15 cellular contexts compared by ENCODE assay signal in the genomic region with DNA sequence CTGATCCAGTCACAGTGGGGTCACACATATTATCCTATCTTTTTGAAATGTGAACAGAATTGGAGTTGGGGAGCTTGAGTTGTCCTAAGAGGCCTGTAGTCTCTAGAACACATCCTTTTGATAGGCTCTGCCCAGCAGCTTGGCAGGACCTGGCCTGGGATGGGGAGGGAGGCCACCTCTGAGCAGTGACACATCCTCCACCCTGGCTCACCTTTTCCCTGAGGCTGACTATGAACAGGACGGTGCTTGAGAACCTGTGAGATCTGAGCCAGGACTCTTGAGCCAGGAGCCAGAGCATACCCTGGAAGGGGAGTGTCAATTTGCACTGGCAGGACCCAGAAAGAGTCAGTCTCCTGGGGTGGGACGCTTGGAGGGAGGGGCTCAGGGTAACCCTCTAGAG. TPM values are rescaled to one million over a fixed set of nuclear protein-coding genes. Genes with fewer than 3 reads are reported as not detected.
DNase-seq lines count a peak whose midpoint lies in the region; ATAC-seq and TF ChIP-seq lines count a peak whose summit lies in the region.
"Had no signal": no experiment of that assay in that cellular context is flagged by ENCODE, and none has a peak within 500 bp of the region (broad histone marks: within the 10 kb centered on the region; RNA-seq: fewer than 3 reads in every experiment).

No MANE protein-coding gene starts in this region.

- peaks cover 42% of the 10 kb centered on the region for H3K27me3 ChIP-seq in endodermal cell (ENCODE audit: control insufficient read depth, insufficient read depth, low read length, poor library complexity, severe bottlenecking)

- no peaks in the 10 kb centered on the region for H3K36me3 Mint-ChIP-seq in endodermal cell (ENCODE audit: low read depth)
- H3K36me3 Mint-ChIP-seq in activated CD4-positive, alpha-beta T cell treated with anti-CD3 and anti-CD28 coated beads, Interleukin-2, amount 10 ng/mL, durations not matched to agents 7 days and 5 days (ENCODE audit: low read depth), result no peaks in the 10 kb centered on the region
- H3K36me3 Mint-ChIP-seq: CD8-positive, alpha-beta memory T cell had no signal

- H3K4me1 Mint-ChIP-seq in endodermal cell, result peaks cover 11% of the 10 kb centered on the region
- no peaks in the 10 kb centered on the region for H3K4me1 Mint-ChIP-seq in activated CD4-positive, alpha-beta T cell treated with anti-CD3 and anti-CD28 coated beads, Interleukin-2, amount 10 ng/mL, durations not matched to agents 7 days and 5 days

- no peak for TF ChIP-seq CTCF in endodermal cell (conservative IDR thresholded peaks at IDR 0.05)

- H3K27me3 Mint-ChIP-seq in endodermal cell (ENCODE audit: insufficient read depth), result peaks cover 54% of the 10 kb centered on the region
- H3K27me3 Mint-ChIP-seq in activated CD4-positive, alpha-beta T cell treated with anti-CD3 and anti-CD28 coated beads, Interleukin-2, amount 10 ng/mL, durations not matched to agents 7 days and 5 days, result peaks cover 17% of the 10 kb centered on the region

- WGBS in endodermal cell (ENCODE audit: insufficient coverage in 1 of 2, insufficient read length in 1 of 2), 2 experiments, result 50 to 54% methylated on average over 1 to 2 of the region's 2 CpGs

- no peaks in the 10 kb centered on the region for H3K9me3 Mint-ChIP-seq in endodermal cell
- H3K9me3 Mint-ChIP-seq in activated CD4-positive, alpha-beta T cell treated with anti-CD3 and anti-CD28 coated beads, Interleukin-2, amount 10 ng/mL, durations not matched to agents 7 days and 5 days, result no peaks in the 10 kb centered on the region
- H3K9me3 Mint-ChIP-seq: CD8-positive, alpha-beta memory T cell had no signal

- H3K27ac Mint-ChIP-seq in endodermal cell, result no peak overlapping the region
- no peak overlapping the region for H3K27ac Mint-ChIP-seq in activated CD4-positive, alpha-beta T cell treated with anti-CD3 and anti-CD28 coated beads, Interleukin-2, amount 10 ng/mL, durations not matched to agents 7 days and 5 days
- H3K27ac Mint-ChIP-seq: CD8-positive, alpha-beta memory T cell had no signal

- no peaks in the 10 kb centered on the region for H3K4me1 ChIP-seq in endodermal cell (ENCODE audit: control insufficient read depth, insufficient read depth, low read length)
- H3K4me1 ChIP-seq: A549 had no signal

- CTCF ChIA-PET in activated CD4-positive, alpha-beta T cell treated with anti-CD3 and anti-CD28 coated beads, Interleukin-2, amount 10 ng/mL, durations not matched to agents 7 days and 5 days (lab: Charles Lee), result interaction anchor here (1.3 kb wide), 1 partner anchor 8 kb away, joined by 3 read pairs; no protein-coding TSS in a partner anchor

- H3K9ac ChIP-seq in endodermal cell (ENCODE audit: extremely low read depth, low read length, poor library complexity, severe bottlenecking), result no peak overlapping the region

- H3K27ac ChIP-seq in endodermal cell (ENCODE audit: low read depth, low read length), result no peak overlapping the region
- H3K27ac ChIP-seq: A549 had no signal

- H3K4me3 ChIP-seq in endodermal cell (ENCODE audit: low read length), result no peak overlapping the region
- H3K4me3 ChIP-seq: A549, HAP-1 had no signal

- POLR2A ChIA-PET in activated CD4-positive, alpha-beta T cell treated with anti-CD3 and anti-CD28 coated beads, Interleukin-2, amount 10 ng/mL, durations not matched to agents 7 days and 5 days (lab: Charles Lee), result no interaction called here

- ATAC-seq in Right ventricle myocardium superior (ENCODE audit: poor library complexity), result no peak
- no peak for ATAC-seq in HG02763 (IDR thresholded peaks at IDR 0.05; ENCODE audit: unreplicated experiment)
- no peak for ATAC-seq in HG03442 (IDR thresholded peaks at IDR 0.05; ENCODE audit: unreplicated experiment)
- ATAC-seq: A549, HepG2 had no signal

- no peaks in the 10 kb centered on the region for H3K9me3 ChIP-seq in endodermal cell (ENCODE audit: control insufficient read depth, low read length)
- H3K9me3 ChIP-seq: A549, HAP-1 had no signal

- no peak overlapping the region for H3K4me3 Mint-ChIP-seq in endodermal cell
- H3K4me3 Mint-ChIP-seq in activated CD4-positive, alpha-beta T cell treated with anti-CD3 and anti-CD28 coated beads, Interleukin-2, amount 10 ng/mL, durations not matched to agents 7 days and 5 days, result no peak overlapping the region
- H3K4me3 Mint-ChIP-seq: CD8-positive, alpha-beta memory T cell had no signal

- no peaks in the 10 kb centered on the region for H3K36me3 ChIP-seq in endodermal cell (ENCODE audit: control insufficient read depth, insufficient read depth, low read length)
- H3K36me3 ChIP-seq: HAP-1 had no signal

- DNase-seq in cardiac septum (ENCODE audit: low spot score), result peak; percentile 64
- no peak for DNase-seq in Right ventricle myocardium superior
- peak; percentile 29 for DNase-seq in endodermal cell
- DNase-seq in posterior vena cava (ENCODE audit: low spot score), result peak; percentile 42
- no peak for DNase-seq in activated CD4-positive, alpha-beta T cell treated with anti-CD3 and anti-CD28 coated beads, Interleukin-2, amount 10 ng/mL, durations not matched to agents 7 days and 5 days
- DNase-seq: Caco-2; CD8-positive, alpha-beta memory T cell; DND-41; GDM1; GOT3 had no signal

- intact Hi-C loops in cardiac septum (cut with DNase I), result no loop called here
- intact Hi-C loops in Right ventricle myocardium superior (cut with DNase I), result loop anchor here (5.0 kb wide), 1 partner anchor 46 kb away; no protein-coding TSS in a partner anchor
- intact Hi-C loops in posterior vena cava (cut with DNase I), result no loop called here

RNA-seq across cellular contexts. Expression of a gene that starts 17.6 kb away (rescaled TPM):
- total RNA-seq in cardiac septum (0.27 TPM), Right ventricle myocardium superior (0.19 TPM), endodermal cell (under 1 TPM; 0.24 to 0.40 TPM), posterior vena cava (1 to 10 TPM in 1 of 2 donors, under 1 TPM in 1; 0.57 to 1.4 TPM)
- 0.68 TPM for polyA plus RNA-seq in endodermal cell (2013, experiment 1 of 2)
- polyA plus RNA-seq in endodermal cell (2013, experiment 2 of 2), result 0.58 TPM
- not detected for total RNA-seq in activated CD4-positive, alpha-beta T cell treated with anti-CD3 and anti-CD28 coated beads, Interleukin-2, amount 10 ng/mL, durations not matched to agents 7 days and 5 days
- total RNA-seq: CD8-positive, alpha-beta memory T cell had no signal
- polyA plus RNA-seq: CD8-positive, alpha-beta memory T cell had no signal

RNA-seq across cellular contexts. Expression of a gene that starts 17.7 kb away (rescaled TPM):
- total RNA-seq in cardiac septum (0.43 TPM), Right ventricle myocardium superior (0.43 TPM), endodermal cell (not detected), posterior vena cava (1 to 10 TPM in 1 of 2 donors, under 1 TPM in 1; 0.48 to 1.4 TPM)
- 1.1 TPM for polyA plus RNA-seq in endodermal cell (2013, experiment 1 of 2)
- 0.79 TPM for polyA plus RNA-seq in endodermal cell (2013, experiment 2 of 2)
- not detected for total RNA-seq in activated CD4-positive, alpha-beta T cell treated with anti-CD3 and anti-CD28 coated beads, Interleukin-2, amount 10 ng/mL, durations not matched to agents 7 days and 5 days
- total RNA-seq: CD8-positive, alpha-beta memory T cell had no signal
- polyA plus RNA-seq: CD8-positive, alpha-beta memory T cell had no signal

Comparison
In these comparisons a context has a peak if more than half of its experiments do, and no peak if none do; other contexts are left out.
1. DNase-seq: peak in cardiac septum (single experiment), endodermal cell (single experiment) and posterior vena cava (single experiment); none in Right ventricle myocardium superior (single experiment) and activated CD4-positive, alpha-beta T cell treated with anti-CD3 and anti-CD28 coated beads, Interleukin-2, amount 10 ng/mL, durations not matched to agents 7 days and 5 days (single experiment).